11 cellular contexts compared by ENCODE assay signal in genomic region chr10:72229261-72230251, GRCh38. TPM values are rescaled to one million over a fixed set of nuclear protein-coding genes. Genes with fewer than 3 reads are reported as not detected.
DNase-seq lines count a peak whose midpoint lies in the region; ATAC-seq, FAIRE-seq and TF ChIP-seq lines count a peak whose summit lies in the region.
"Had no signal": no experiment of that assay in that cellular context is flagged by ENCODE, and none has a peak within 500 bp of the region (broad histone marks: within the 10 kb centered on the region; RNA-seq: fewer than 3 reads in every experiment).

No MANE protein-coding gene starts in this region.

- peak overlapping the region; percentile 6 for H3K4me3 Mint-ChIP-seq in activated naive CD4-positive, alpha-beta T cell treated with anti-CD3 and anti-CD28 coated beads, Interleukin-2, amount 50 U/mL, for 24 hours
- H3K4me3 Mint-ChIP-seq in memory B cell (no peak overlapping the region), type B pancreatic cell (no peak overlapping the region)

- peak overlapping the region; percentile 73 for H3K27ac Mint-ChIP-seq in activated naive CD4-positive, alpha-beta T cell treated with anti-CD3 and anti-CD28 coated beads, Interleukin-2, amount 50 U/mL, for 24 hours
- H3K27ac Mint-ChIP-seq in memory B cell (peak overlapping the region; percentile 46), type B pancreatic cell (peak overlapping the region; percentile 44)

- FAIRE-seq in K562 (lab: Jason Lieb, UNC) = peak; percentile 11

- H3K27me3 ChIP-seq in K562 (ENCODE audit: control insufficient read depth in 2 of 2, insufficient read depth in 2 of 2, low read length in 2 of 2) = no peaks in the 10 kb centered on the region
- H3K27me3 ChIP-seq: hepatocyte had no signal

- H3K9me3 Mint-ChIP-seq in activated naive CD4-positive, alpha-beta T cell treated with anti-CD3 and anti-CD28 coated beads, Interleukin-2, amount 50 U/mL, for 24 hours = no peaks in the 10 kb centered on the region
- no peaks in the 10 kb centered on the region for H3K9me3 Mint-ChIP-seq in memory B cell
- no peaks in the 10 kb centered on the region for H3K9me3 Mint-ChIP-seq in type B pancreatic cell

- no peak for TF ChIP-seq CTCF in K562 (IDR thresholded peaks at IDR 0.05 in 2 of 3, conservative IDR thresholded peaks at IDR 0.05 in 1 of 3; ENCODE audit: insufficient read depth in 2 of 3, low read depth in 1 of 3, low read length in 3 of 3)
- TF ChIP-seq CTCF in type B pancreatic cell (conservative IDR thresholded peaks at IDR 0.05) = no peak

- peaks cover 29% of the 10 kb centered on the region; the same call in 2 of the 3 replicates for H3K79me2 ChIP-seq in K562 (ENCODE audit: control insufficient read depth, insufficient read depth, low read length)

- peaks cover 47% of the 10 kb centered on the region for H3K36me3 ChIP-seq in K562 (ENCODE audit: control insufficient read depth, insufficient read depth, low read length)

- no peaks in the 10 kb centered on the region for H3K9me3 ChIP-seq in K562 (replicated peaks; ENCODE audit: control insufficient read depth, insufficient read depth, low read depth, low read length)

- no peaks in the 10 kb centered on the region for H3K9me1 ChIP-seq in K562 (ENCODE audit: control insufficient read depth, insufficient read depth, low read length)

- no peak overlapping the region for H3K4me2 ChIP-seq in K562 (ENCODE audit: insufficient read depth, low read length)
- H3K4me2 ChIP-seq: hepatocyte had no signal

- POLR2A ChIA-PET in K562 (lab: Yijun Ruan, JAX) = interaction anchor here (0.6 to 3.0 kb wide), 17 partner anchors 7 to 186 kb away, joined by 3 to 18 read pairs (median 4); partner anchors contain the start of genes ANAPC16, ASCC1 and DDIT4

- WGBS in K562 (ENCODE audit: insufficient coverage, low coverage, missing lambda C conversion rate) = 78% methylated on average over 8 of the region's 8 CpGs

- no peak overlapping the region for H3K4me3 ChIP-seq in K562
- H3K4me3 ChIP-seq: hepatocyte had no signal

- H3K27ac ChIP-seq in K562 (ENCODE audit: extremely low read depth, low read depth, low read length) = no peak overlapping the region
- H3K27ac ChIP-seq: C4-2B, hepatocyte had no signal

- no peak for ATAC-seq in K562
- no peak for ATAC-seq in memory B cell (ENCODE audit: low read depth)
- ATAC-seq in HG02759 (IDR thresholded peaks at IDR 0.05; ENCODE audit: unreplicated experiment) = no peak

- intact Hi-C loops in K562 (cut with micrococcal nuclease) = no loop called here

- no peaks in the 10 kb centered on the region for H3K27me3 Mint-ChIP-seq in activated naive CD4-positive, alpha-beta T cell treated with anti-CD3 and anti-CD28 coated beads, Interleukin-2, amount 50 U/mL, for 24 hours
- no peaks in the 10 kb centered on the region for H3K27me3 Mint-ChIP-seq in memory B cell
- no peaks in the 10 kb centered on the region for H3K27me3 Mint-ChIP-seq in type B pancreatic cell

- in situ Hi-C loops in K562 (cut with MboI) = loop anchor here (10.0 kb wide), 1 partner anchor 325 kb away; no protein-coding TSS in a partner anchor

- no peak for TF ChIP-seq POLR2A in K562 (conservative IDR thresholded peaks at IDR 0.05)

- TF ChIP-seq EP300 in K562 (IDR thresholded peaks at IDR 0.05; ENCODE audit: low read length) = no peak

- BruUV-seq in K562 (replicated peaks; lab: Mats Ljungman, UMichigan) = no TSS peak

- peaks cover 43% of the 10 kb centered on the region for H3K4me1 Mint-ChIP-seq in activated naive CD4-positive, alpha-beta T cell treated with anti-CD3 and anti-CD28 coated beads, Interleukin-2, amount 50 U/mL, for 24 hours
- H3K4me1 Mint-ChIP-seq in memory B cell = peaks cover 17% of the 10 kb centered on the region
- H3K4me1 Mint-ChIP-seq in type B pancreatic cell (ENCODE audit: unreplicated experiment) = peaks cover 21% of the 10 kb centered on the region

- no peak for DNase-seq in activated naive CD4-positive, alpha-beta T cell (lab: John Stamatoyannopoulos, UW)
- DNase-seq in K562 (ENCODE audit: extremely low read depth in 1 of 4, low spot score in 3 of 4) = no peak
- DNase-seq in memory B cell (ENCODE audit: low spot score in 2 of 2) = no peak
- no peak for DNase-seq in type B pancreatic cell (ENCODE audit: extremely low spot score, unreplicated experiment)
- DNase-seq in ecto neural progenitor cell (ENCODE audit: low spot score) = no peak
- DNase-seq in activated T-cell treated with anti-CD3 and anti-CD28 coated beads, Interleukin-2, amount 50 U/mL, for 1 hour = no peak
- DNase-seq: activated CD8-positive, alpha-beta memory T cell treated with anti-CD3 and anti-CD28 coated beads, Interleukin-2, amount 50 U/mL, for 4 hours had no signal

- no peaks in the 10 kb centered on the region for H4K20me1 ChIP-seq in K562 (replicated peaks; ENCODE audit: control insufficient read depth, insufficient read depth, low read length)

- no peak overlapping the region for H2AFZ ChIP-seq in K562 (ENCODE audit: low read depth, low read length)
- H2AFZ ChIP-seq: hepatocyte had no signal

- no peaks in the 10 kb centered on the region for H3K4me1 ChIP-seq in K562 (replicated peaks in 1 of 2; ENCODE audit: control insufficient read depth in 2 of 2, insufficient read depth in 2 of 2, low read length in 2 of 2)

- no peak overlapping the region for H3K9ac ChIP-seq in K562 (ENCODE audit: insufficient read depth in 1 of 2, low read depth in 2 of 2, low read length in 2 of 2)

- peaks cover 13% of the 10 kb centered on the region for H3K36me3 Mint-ChIP-seq in activated naive CD4-positive, alpha-beta T cell treated with anti-CD3 and anti-CD28 coated beads, Interleukin-2, amount 50 U/mL, for 24 hours
- H3K36me3 Mint-ChIP-seq in memory B cell = peaks cover 5% of the 10 kb centered on the region
- peaks cover 16% of the 10 kb centered on the region for H3K36me3 Mint-ChIP-seq in type B pancreatic cell

- CTCF ChIA-PET in K562 (lab: Yijun Ruan, JAX; ENCODE audit: low intra/inter-chr PET ratio) = no interaction called here

- no peak for TF ChIP-seq RAD21 in K562 (CRISPR knock-in tag; conservative IDR thresholded peaks at IDR 0.05 in 1 of 2, IDR thresholded peaks at IDR 0.05 in 1 of 2)

RNA-seq across cellular contexts. Expression of gene ASCC1, which starts 13.5 kb away (rescaled TPM):
- total RNA-seq in K562 (2011; cell fraction: chromatin; rRNA removed; ENCODE audit: low replicate concordance) = 49.7 and 77.0 TPM in 2 replicates
- 28.7 and 34.9 TPM in 2 replicates for total RNA-seq in K562 (2011; cell fraction: nucleolus; rRNA removed)
- 43.5 and 57.0 TPM in 2 replicates for total RNA-seq in K562 (2011; cell fraction: nucleoplasm; rRNA removed)
- total RNA-seq in K562 (2014; rRNA removed) (27.6 and 31.7 TPM in 2 replicates), K562 (2014; rRNA removed; fragmentation: Illumina TruSeq; extraction: Trizol) (52.8 and 62.6 TPM in 2 replicates), K562 (2015; rRNA removed; fragmentation: Illumina TruSeq; extraction: Trizol) (33.3 and 38.2 TPM in 2 replicates), K562 (2021) (45.7 and 48.4 TPM in 2 replicates), type B pancreatic cell (ENCODE audit: low replicate concordance) (30.4 and 32.8 TPM in 2 replicates)
- polyA plus RNA-seq in K562 (2011; rRNA removed) (53.2 and 64.1 TPM in 2 replicates), K562 (2014; fragmentation: Illumina TruSeq; extraction: Trizol) (54.4 and 70.0 TPM in 2 replicates), K562 (2014; fragmentation: Nextera tagmentation; extraction: Ambion mirVana) (10 to 100 TPM; 50.8 to 73.3 TPM), K562 (2014; rRNA removed) (42.7 and 55.5 TPM in 2 replicates)
- 20.9 and 37.8 TPM in 2 replicates for polyA plus RNA-seq in K562 (2011; cell fraction: cytosol; rRNA removed)
- 13.5 and 19.8 TPM in 2 replicates for polyA plus RNA-seq in K562 (2011; cell fraction: nucleus; rRNA removed)
- 39.1 and 50.0 TPM in 2 replicates for polyA plus RNA-seq in K562 (2012)
- 90.3 and 97.7 TPM in 2 replicates for polyA minus RNA-seq in K562 (2011; rRNA and poly(A)+ RNA removed)
- polyA minus RNA-seq in K562 (2011; cell fraction: cytosol; rRNA and poly(A)+ RNA removed) = 35.1 and 39.2 TPM in 2 replicates
- polyA minus RNA-seq in K562 (2011; cell fraction: nucleus; rRNA and poly(A)+ RNA removed) = 13.6 and 33.1 TPM in 2 replicates

RNA-seq across cellular contexts. Expression of gene ANAPC16, which starts 13.7 kb away (rescaled TPM):
- 13.7 and 30.0 TPM in 2 replicates for total RNA-seq in K562 (2011; cell fraction: chromatin; rRNA removed; ENCODE audit: low replicate concordance)
- 13.7 and 15.7 TPM in 2 replicates for total RNA-seq in K562 (2011; cell fraction: nucleolus; rRNA removed)
- 30.3 and 57.6 TPM in 2 replicates for total RNA-seq in K562 (2011; cell fraction: nucleoplasm; rRNA removed)
- total RNA-seq in K562 (2014; rRNA removed) = 42.6 and 55.8 TPM in 2 replicates
- 108 and 111 TPM in 2 replicates for total RNA-seq in K562 (2014; rRNA removed; fragmentation: Illumina TruSeq; extraction: Trizol)
- 79.7 and 87.7 TPM in 2 replicates for total RNA-seq in K562 (2015; rRNA removed; fragmentation: Illumina TruSeq; extraction: Trizol)
- total RNA-seq in K562 (2021) = 72.5 and 72.7 TPM in 2 replicates
- polyA plus RNA-seq in K562 (2011; rRNA removed) = 162 and 168 TPM in 2 replicates
- polyA plus RNA-seq in K562 (2011; cell fraction: cytosol; rRNA removed) = 47.9 and 96.2 TPM in 2 replicates
- 27.0 and 46.2 TPM in 2 replicates for polyA plus RNA-seq in K562 (2011; cell fraction: nucleus; rRNA removed)
- polyA plus RNA-seq in K562 (2012) = 85.3 and 238 TPM in 2 replicates
- 74.2 and 85.3 TPM in 2 replicates for polyA plus RNA-seq in K562 (2014; fragmentation: Illumina TruSeq; extraction: Trizol)
- polyA plus RNA-seq in K562 (2014; fragmentation: Nextera tagmentation; extraction: Ambion mirVana) = 100 to 1,000 TPM; 184 to 208 TPM
- 112 and 134 TPM in 2 replicates for polyA plus RNA-seq in K562 (2014; rRNA removed)
- polyA minus RNA-seq in K562 (2011; rRNA and poly(A)+ RNA removed) = 41.3 and 52.4 TPM in 2 replicates
- 13.9 and 15.1 TPM in 2 replicates for polyA minus RNA-seq in K562 (2011; cell fraction: cytosol; rRNA and poly(A)+ RNA removed)
- 3.2 and 10.0 TPM in 2 replicates for polyA minus RNA-seq in K562 (2011; cell fraction: nucleus; rRNA and poly(A)+ RNA removed)
- total RNA-seq in type B pancreatic cell (ENCODE audit: low replicate concordance) = 79.2 and 86.3 TPM in 2 replicates

RNA-seq across cellular contexts. Expression of gene DDIT4, which starts 44.2 kb away (rescaled TPM):
- 185 and 371 TPM in 2 replicates for total RNA-seq in K562 (2011; cell fraction: chromatin; rRNA removed; ENCODE audit: low replicate concordance)
- 455 and 610 TPM in 2 replicates for total RNA-seq in K562 (2011; cell fraction: nucleolus; rRNA removed)
- 314 and 392 TPM in 2 replicates for total RNA-seq in K562 (2011; cell fraction: nucleoplasm; rRNA removed)
- total RNA-seq in K562 (2014; rRNA removed) = 593 and 675 TPM in 2 replicates
- 159 and 200 TPM in 2 replicates for total RNA-seq in K562 (2014; rRNA removed; fragmentation: Illumina TruSeq; extraction: Trizol)
- total RNA-seq in K562 (2015; rRNA removed; fragmentation: Illumina TruSeq; extraction: Trizol) = 13.2 and 14.7 TPM in 2 replicates
- total RNA-seq in K562 (2021) = 453 and 674 TPM in 2 replicates
- polyA plus RNA-seq in K562 (2011; rRNA removed) = 228 and 529 TPM in 2 replicates
- polyA plus RNA-seq in K562 (2011; cell fraction: cytosol; rRNA removed) = 345 and 451 TPM in 2 replicates
- polyA plus RNA-seq in K562 (2011; cell fraction: nucleus; rRNA removed) = 384 and 450 TPM in 2 replicates
- polyA plus RNA-seq in K562 (2012) = 184 and 695 TPM in 2 replicates
- polyA plus RNA-seq in K562 (2014; fragmentation: Illumina TruSeq; extraction: Trizol) = 107 and 370 TPM in 2 replicates
- polyA plus RNA-seq in K562 (2014; fragmentation: Nextera tagmentation; extraction: Ambion mirVana) = 10 to 100 TPM in 1 of 2 experiments, 1 to 10 TPM in 1; 8.2 to 12.3 TPM
- 362 and 564 TPM in 2 replicates for polyA plus RNA-seq in K562 (2014; rRNA removed)
- 156 and 267 TPM in 2 replicates for polyA minus RNA-seq in K562 (2011; rRNA and poly(A)+ RNA removed)
- polyA minus RNA-seq in K562 (2011; cell fraction: cytosol; rRNA and poly(A)+ RNA removed) = 180 and 395 TPM in 2 replicates
- polyA minus RNA-seq in K562 (2011; cell fraction: nucleus; rRNA and poly(A)+ RNA removed) = 272 and 555 TPM in 2 replicates
- 95.9 and 130 TPM in 2 replicates for total RNA-seq in type B pancreatic cell (ENCODE audit: low replicate concordance)
